23 cellular contexts compared by ENCODE assay signal in genomic region chr16:23432176-23433128, GRCh38. TPM values are rescaled to one million over a fixed set of nuclear protein-coding genes. Genes with fewer than 3 reads are reported as not detected.
DNase-seq lines count a peak whose midpoint lies in the region; ATAC-seq, FAIRE-seq and TF ChIP-seq lines count a peak whose summit lies in the region.
"Had no signal": no experiment of that assay in that cellular context is flagged by ENCODE, and none has a peak within 500 bp of the region (broad histone marks: within the 10 kb centered on the region; RNA-seq: fewer than 3 reads in every experiment).

No MANE protein-coding gene starts in this region.

- no peaks in the 10 kb centered on the region for H3K27me3 ChIP-seq in HepG2 (ENCODE audit: control insufficient read depth in 1 of 2, insufficient read depth in 2 of 2, low read length in 2 of 2)
- no peaks in the 10 kb centered on the region for H3K27me3 ChIP-seq in right lobe of liver
- H3K27me3 ChIP-seq: right atrium auricular region, uterus had no signal

- H4K20me1 ChIP-seq in HepG2 (ENCODE audit: insufficient read depth, low read length): peaks cover 15% of the 10 kb centered on the region

- H2AFZ ChIP-seq in HepG2 (ENCODE audit: low read length): no peak overlapping the region

- in situ Hi-C loops in HepG2 (cut with HindIII; ENCODE audit: extremely low pct_ligation_motif_present, low pct_unique_long_range_greater_than_20kb): loop anchor here (5.0 to 10.0 kb wide), 2 partner anchors 250 to 528 kb away; partner anchors contain the start of gene SCNN1G

- H3K4me3 ChIP-seq in HepG2 (replicated peaks in 1 of 3; ENCODE audit: insufficient read depth in 1 of 3, low read depth in 2 of 3, low read length in 3 of 3) (no peak overlapping the region), right lobe of liver (no peak overlapping the region)
- H3K4me3 ChIP-seq: right atrium auricular region, uterus had no signal

- 84% methylated on average over 10 of the region's 10 CpGs for WGBS in HepG2 (ENCODE audit: low lambda C conversion rate)
- WGBS in right lobe of liver (ENCODE audit: insufficient coverage, low coverage, low lambda C conversion rate, missing lambda C conversion rate): 77% methylated on average over 9 of the region's 10 CpGs

- no peaks in the 10 kb centered on the region for H3K9me3 ChIP-seq in HepG2 (ENCODE audit: low read length)
- no peaks in the 10 kb centered on the region for H3K9me3 ChIP-seq in right lobe of liver
- H3K9me3 ChIP-seq: right atrium auricular region, uterus had no signal

- H3K9me3 Mint-ChIP-seq in activated CD8-positive, alpha-beta T cell treated with anti-CD3 and anti-CD28 coated beads for 36 hours: no peaks in the 10 kb centered on the region
- H3K9me3 Mint-ChIP-seq: activated T-helper 2 cell treated with anti-CD3 and anti-CD28 coated beads, Interferon-gamma antibody, Interleukin-2, Interleukin-4, amounts not matched to agents 10 μg/mL and 5 μg/mL and 100 μg/mL, durations not matched to agents 14 hours and 24 hours and 36 hours; neural crest cell; WTC11 had no signal

- TF ChIP-seq CTCF in HepG2 (CRISPR knock-in tag; IDR thresholded peaks at IDR 0.05) (peak; percentile 35), right lobe of liver (IDR thresholded peaks at IDR 0.05) (peak in 1 of 4 donors; percentile 11)
- no peak for TF ChIP-seq CTCF in activated CD8-positive, alpha-beta T cell treated with anti-CD3 and anti-CD28 coated beads for 36 hours (IDR thresholded peaks at IDR 0.05)

- TF ChIP-seq POLR2A in HepG2 (IDR thresholded peaks at IDR 0.05; ENCODE audit: insufficient read depth in 1 of 2, low read depth in 2 of 2, low read length in 2 of 2) (no peak), right lobe of liver (IDR thresholded peaks at IDR 0.05) (no peak)

- no peak overlapping the region for H3K9ac ChIP-seq in HepG2 (ENCODE audit: insufficient read depth, low read depth, low read length)

- TF ChIP-seq EP300 in HepG2 (IDR thresholded peaks at IDR 0.05; ENCODE audit: low read depth in 2 of 2, low read length in 2 of 2) (no peak), HepG2 (CRISPR knock-in tag; IDR thresholded peaks at IDR 0.05; ENCODE audit: borderline replicate concordance) (no peak)

- no peaks in the 10 kb centered on the region for H3K79me2 ChIP-seq in HepG2 (ENCODE audit: insufficient read depth, low read length)

- H3K4me1 Mint-ChIP-seq in activated CD8-positive, alpha-beta T cell treated with anti-CD3 and anti-CD28 coated beads for 36 hours (ENCODE audit: low read depth): peaks cover 2% of the 10 kb centered on the region
- H3K4me1 Mint-ChIP-seq: neural crest cell had no signal

- intact Hi-C loops in HepG2 (cut with micrococcal nuclease; ENCODE audit: unreplicated experiment) (loop anchor here (10.0 kb wide), 2 partner anchors 138 to 348 kb away; no protein-coding TSS in a partner anchor), right lobe of liver (cut with DNase I) (loop anchor here (10.0 kb wide), 1 partner anchor 248 kb away; the partner anchor contains the start of gene SCNN1G (in 2 of the 2))
- intact Hi-C loops in activated CD8-positive, alpha-beta T cell treated with anti-CD3 and anti-CD28 coated beads for 36 hours (cut with micrococcal nuclease): loop anchor here (5.0 kb wide), 1 partner anchor 250 kb away; the partner anchor contains the start of gene SCNN1G

- H3K36me3 ChIP-seq in HepG2 (replicated peaks in 1 of 2; ENCODE audit: control insufficient read depth in 1 of 2, insufficient read depth in 2 of 2, low read length in 2 of 2) (peaks cover 22 to 59% of the 10 kb centered on the region in 2 experiments), right lobe of liver (peaks cover 0 to 21% (median 7%) of the 10 kb centered on the region in 4 donors)
- H3K36me3 ChIP-seq: uterus had no signal

- DNase-seq in HepG2 (ENCODE audit: low spot score) (peak; percentile 46), right lobe of liver (no peak), RPMI8226 (peak; percentile 13), iPS-NIHi11 (ENCODE audit: low spot score) (peak; percentile 45), NCI-H146 (lab: John Stamatoyannopoulos, UW) (no peak)
- DNase-seq in activated CD8-positive, alpha-beta T cell treated with anti-CD3 and anti-CD28 coated beads for 36 hours: no peak
- DNase-seq: hippocampal formation; KG1; kidney glomerular epithelial cell; midbrain; NCI-H1092; stimulated activated CD4-positive, alpha-beta T cell treated with anti-CD3 and anti-CD28 coated beads, Interleukin-15, amount 100 ng/mL, for 24 hours; stimulated activated naive CD4-positive, alpha-beta T cell treated with Interleukin-2 at 50 U/mL for 16 hours; T-helper 1 cell; uterus had no signal

- no TSS peak for BruUV-seq in HepG2 (replicated peaks; lab: Mats Ljungman, UMichigan)

- H3K4me1 ChIP-seq in HepG2 (ENCODE audit: insufficient read depth, low read length) (no peaks in the 10 kb centered on the region), right lobe of liver (no peaks in the 10 kb centered on the region)
- H3K4me1 ChIP-seq: right atrium auricular region, uterus had no signal

- peaks cover 18% of the 10 kb centered on the region for H3K36me3 Mint-ChIP-seq in activated CD8-positive, alpha-beta T cell treated with anti-CD3 and anti-CD28 coated beads for 36 hours (ENCODE audit: low read depth)

- no peaks in the 10 kb centered on the region for H3K27me3 Mint-ChIP-seq in activated CD8-positive, alpha-beta T cell treated with anti-CD3 and anti-CD28 coated beads for 36 hours

- POLR2A ChIA-PET in HepG2 (lab: Yijun Ruan, JAX): no interaction called here
- POLR2A ChIA-PET in activated CD8-positive, alpha-beta T cell treated with anti-CD3 and anti-CD28 coated beads for 36 hours (lab: Charles Lee): no interaction called here

- no peak overlapping the region for H3K27ac Mint-ChIP-seq in activated CD8-positive, alpha-beta T cell treated with anti-CD3 and anti-CD28 coated beads for 36 hours
- H3K27ac Mint-ChIP-seq: activated T-helper 2 cell treated with anti-CD3 and anti-CD28 coated beads, Interferon-gamma antibody, Interleukin-2, Interleukin-4, amounts not matched to agents 10 μg/mL and 5 μg/mL and 100 μg/mL, durations not matched to agents 14 hours and 24 hours and 36 hours; WTC11 had no signal

- TF ChIP-seq RAD21 in HepG2 (CRISPR knock-in tag; IDR thresholded peaks at IDR 0.05): no peak

- FAIRE-seq in HepG2 (lab: Jason Lieb, UNC): peak; percentile 23
- FAIRE-seq: H1 had no signal

- peak; percentile 63 for ATAC-seq in HepG2
- no peak for ATAC-seq in right lobe of liver
- ATAC-seq in HG03571 (IDR thresholded peaks at IDR 0.05; ENCODE audit: unreplicated experiment): no peak
- no peak for ATAC-seq in GM18867 (IDR thresholded peaks at IDR 0.05; ENCODE audit: unreplicated experiment)
- no peak for ATAC-seq in activated CD8-positive, alpha-beta T cell treated with anti-CD3 and anti-CD28 coated beads for 36 hours
- ATAC-seq: Right ventricle myocardium inferior, WTC11 had no signal

- CTCF ChIA-PET in HepG2 (lab: Yijun Ruan, JAX; ENCODE audit: low intra/inter-chr PET ratio, low total read pairs): interaction anchor here (7.5 kb wide), 1 partner anchor 249 kb away, joined by 251 read pairs; the partner anchor contains the start of gene SCNN1G
- CTCF ChIA-PET in activated CD8-positive, alpha-beta T cell treated with anti-CD3 and anti-CD28 coated beads for 36 hours (lab: Charles Lee): interaction anchor here (0.9 to 7.0 kb wide), 9 partner anchors 7 to 254 kb away, joined by 3 to 113 read pairs (median 4); partner anchors contain the start of genes COG7 and SCNN1G

- H3K4me3 Mint-ChIP-seq in activated CD8-positive, alpha-beta T cell treated with anti-CD3 and anti-CD28 coated beads for 36 hours: no peak overlapping the region
- H3K4me3 Mint-ChIP-seq: neural crest cell, WTC11 had no signal

- no peak overlapping the region for H3K27ac ChIP-seq in HepG2 (ENCODE audit: extremely low read length, insufficient read depth, low read length)
- H3K27ac ChIP-seq in right lobe of liver: no peak overlapping the region
- H3K27ac ChIP-seq: right atrium auricular region, uterus had no signal

- no peak overlapping the region for H3K4me2 ChIP-seq in HepG2 (ENCODE audit: low read depth, low read length)

TF ChIP-seq in HepG2, 621 proteins besides CTCF, POLR2A, EP300 and RAD21 (continues in another document):
- peak; percentile 75 for TF ChIP-seq XRCC5 (optimal IDR thresholded peaks at IDR 0.05; ENCODE audit: low read length)

RNA-seq across cellular contexts. Expression of gene COG7, which starts 20.5 kb away (rescaled TPM):
- total RNA-seq in HepG2 (2016; rRNA removed; fragmentation: Illumina TruSeq; extraction: Trizol): 12.6 and 15.4 TPM in 2 replicates
- 9.2 and 9.5 TPM in 2 replicates for total RNA-seq in HepG2 (2016; cell fraction: cytosol; rRNA removed; fragmentation: Illumina TruSeq; extraction: Trizol; ENCODE audit: low read depth)
- 14.1 and 14.7 TPM in 2 replicates for total RNA-seq in HepG2 (2016; cell fraction: insoluble cytoplasmic fraction; rRNA removed; fragmentation: Illumina TruSeq; extraction: Trizol)
- total RNA-seq in HepG2 (2016; cell fraction: membrane; rRNA removed; fragmentation: Illumina TruSeq; extraction: Trizol): 8.1 and 9.4 TPM in 2 replicates
- total RNA-seq in HepG2 (2016; cell fraction: nucleus; rRNA removed; fragmentation: Illumina TruSeq; extraction: Trizol): 16.3 and 18.0 TPM in 2 replicates
- 51.0 and 54.5 TPM in 2 replicates for polyA plus RNA-seq in HepG2 (2011; rRNA removed)
- polyA plus RNA-seq in HepG2 (2011; cell fraction: cytosol; rRNA removed): 32.5 and 55.6 TPM in 2 replicates
- polyA plus RNA-seq in HepG2 (2011; cell fraction: nucleus; rRNA removed): 105 and 118 TPM in 2 replicates
- 18.4 and 20.0 TPM in 2 replicates for polyA plus RNA-seq in HepG2 (2012)
- 1.5 and 2.3 TPM in 2 replicates for polyA plus RNA-seq in HepG2 (2016; cell fraction: cytosol; fragmentation: Illumina TruSeq; extraction: Trizol; ENCODE audit: low read depth)
- 22.3 and 23.7 TPM in 2 replicates for polyA plus RNA-seq in HepG2 (2016; cell fraction: insoluble cytoplasmic fraction; fragmentation: Illumina TruSeq; extraction: Trizol; ENCODE audit: low read depth)
- 3.7 and 4.9 TPM in 2 replicates for polyA plus RNA-seq in HepG2 (2016; cell fraction: membrane; fragmentation: Illumina TruSeq; extraction: Trizol; ENCODE audit: low read depth)
- polyA plus RNA-seq in HepG2 (2016; cell fraction: nucleus; fragmentation: Illumina TruSeq; extraction: Trizol; ENCODE audit: insufficient read depth, low read depth): 47.6 and 49.5 TPM in 2 replicates
- polyA minus RNA-seq in HepG2 (2011; rRNA and poly(A)+ RNA removed; ENCODE audit: low replicate concordance): 44.8 and 70.9 TPM in 2 replicates
- 14.6 and 17.4 TPM in 2 replicates for polyA minus RNA-seq in HepG2 (2011; cell fraction: cytosol; rRNA and poly(A)+ RNA removed)
- polyA minus RNA-seq in HepG2 (2011; cell fraction: nucleus; rRNA and poly(A)+ RNA removed): 42.8 and 50.6 TPM in 2 replicates
- total RNA-seq in right lobe of liver: 10 to 100 TPM in 1 of 6 experiments, 1 to 10 TPM in 5; 7.5 to 11.2 (median 8.4) TPM
- total RNA-seq in activated CD8-positive, alpha-beta T cell treated with anti-CD3 and anti-CD28 coated beads for 36 hours: 10 to 100 TPM; 16.4 to 16.7 TPM

Comparison
In these comparisons a context has a peak if more than half of its experiments do, and no peak if none do; other contexts are left out.
1. DNase-seq: peak in HepG2 (single experiment), RPMI8226 (single experiment) and iPS-NIHi11 (single experiment); none in right lobe of liver (0 of 3), NCI-H146 (single experiment) and activated CD8-positive, alpha-beta T cell treated with anti-CD3 and anti-CD28 coated beads for 36 hours (single experiment).